In genomic region chr4:152684007-152684406, GRCh38 we compare ENCODE assay signal across 10 cellular contexts. TPM values are rescaled to one million over a fixed set of nuclear protein-coding genes. Genes with fewer than 3 reads are reported as not detected.
DNase-seq lines count a peak whose midpoint lies in the region; ATAC-seq and TF ChIP-seq lines count a peak whose summit lies in the region.
"Had no signal": no experiment of that assay in that cellular context is flagged by ENCODE, and none has a peak within 500 bp of the region (broad histone marks: within the 10 kb centered on the region; RNA-seq: fewer than 3 reads in every experiment).

No MANE protein-coding gene starts in this region.

- no peak overlapping the region for H2AFZ ChIP-seq in OCI-LY7 (ENCODE audit: low read length)

- intact Hi-C loops in OCI-LY7 (cut with micrococcal nuclease; ENCODE audit: unreplicated experiment): no loop called here
- intact Hi-C loops in Calu3 (cut with micrococcal nuclease; ENCODE audit: unreplicated experiment): loop anchor here (5.0 kb wide), 1 partner anchor 53 kb away; no protein-coding TSS in a partner anchor

- H3K4me3 Mint-ChIP-seq in Calu3 (ENCODE audit: low read depth, unreplicated experiment): no peak overlapping the region

- H3K9me3 ChIP-seq in BLaER1: no peaks in the 10 kb centered on the region
- H3K9me3 ChIP-seq in OCI-LY7 (ENCODE audit: low read length): no peaks in the 10 kb centered on the region

- no peak overlapping the region for H3K27ac Mint-ChIP-seq in Calu3 (ENCODE audit: unreplicated experiment)

- no peaks in the 10 kb centered on the region for H3K9me2 ChIP-seq in OCI-LY7 (ENCODE audit: insufficient read depth, low read length)

- peak; percentile 57 for ATAC-seq in GM19023 (IDR thresholded peaks at IDR 0.05; ENCODE audit: unreplicated experiment)
- ATAC-seq in HG02840 (IDR thresholded peaks at IDR 0.05; ENCODE audit: low FRiP score, unreplicated experiment): peak; percentile 47
- ATAC-seq in GM18870 (IDR thresholded peaks at IDR 0.05; ENCODE audit: unreplicated experiment): no peak
- no peak for ATAC-seq in esophagus mucosa

- H3K27ac ChIP-seq in BLaER1 (no peak overlapping the region), OCI-LY7 (ENCODE audit: low read depth, low read length, poor library complexity, severe bottlenecking) (no peak overlapping the region)

- H3K9me3 Mint-ChIP-seq in Calu3 (ENCODE audit: low read depth, unreplicated experiment): no peaks in the 10 kb centered on the region

- H4K20me1 ChIP-seq in BLaER1 (no peaks in the 10 kb centered on the region), OCI-LY7 (ENCODE audit: insufficient read depth, low read length) (no peaks in the 10 kb centered on the region)

- peaks cover 12% of the 10 kb centered on the region for H3K27me3 ChIP-seq in BLaER1

- no peaks in the 10 kb centered on the region for H3K27me3 Mint-ChIP-seq in Calu3 (ENCODE audit: unreplicated experiment)

- H3K36me3 ChIP-seq in BLaER1: no peaks in the 10 kb centered on the region
- no peaks in the 10 kb centered on the region for H3K36me3 ChIP-seq in OCI-LY7 (ENCODE audit: insufficient read depth, low read length)

- TF ChIP-seq CTCF in OCI-LY7 (conservative IDR thresholded peaks at IDR 0.05; ENCODE audit: low read length) (no peak), Calu3 (IDR thresholded peaks at IDR 0.05; ENCODE audit: unreplicated experiment) (no peak)

- H3K4me3 ChIP-seq in BLaER1 (no peak overlapping the region), OCI-LY7 (ENCODE audit: low read depth, low read length, poor library complexity, severe bottlenecking) (no peak overlapping the region)

- POLR2A ChIA-PET in OCI-LY7 (lab: Charles Lee): interaction anchor here (0.5 to 1.9 kb wide), 6 partner anchors 8 to 233 kb away, joined by 3 to 5 read pairs (median 4); no protein-coding TSS in a partner anchor

- peaks cover 5% of the 10 kb centered on the region; the same call in 1 of the 2 replicates for H3K79me2 ChIP-seq in OCI-LY7 (ENCODE audit: insufficient read depth, low read depth, low read length)

- DNase-seq in OCI-LY7 (ENCODE audit: low spot score) (peak; percentile 38), NCI-H146 treated with DMSO at 0.1 percent for 48 hours (lab: John Stamatoyannopoulos, UW; ENCODE audit: unreplicated experiment) (no peak), Calu3 (no peak)
- DNase-seq: foreskin fibroblast, T-helper 2 cell had no signal

- H3K4me1 ChIP-seq in BLaER1 (peaks cover 26% of the 10 kb centered on the region), OCI-LY7 (ENCODE audit: insufficient read depth, low read length, poor library complexity, severe bottlenecking) (peaks cover 41% of the 10 kb centered on the region)

- H3K36me3 Mint-ChIP-seq in Calu3 (ENCODE audit: insufficient read depth, unreplicated experiment): peaks cover 11% of the 10 kb centered on the region

- peaks cover 28% of the 10 kb centered on the region for H3K4me1 Mint-ChIP-seq in Calu3 (ENCODE audit: low read depth, unreplicated experiment)

- CTCF ChIA-PET in OCI-LY7 (lab: Charles Lee; ENCODE audit: unreplicated experiment): no interaction called here
- CTCF ChIA-PET in Calu3 (lab: Charles Lee): no interaction called here

- H3K4me2 ChIP-seq in BLaER1 (peak overlapping the region; percentile 5; the same call in 1 of the 2 replicates), OCI-LY7 (ENCODE audit: low read length) (no peak overlapping the region)

- BruUV-seq in OCI-LY7 (replicated peaks; lab: Mats Ljungman, UMichigan): no TSS peak
- BruUV-seq in Calu3 (replicated peaks; lab: Mats Ljungman, UMichigan): no TSS peak

- no peak overlapping the region for H3K9ac ChIP-seq in BLaER1

RNA-seq across cellular contexts. Expression of gene TMEM154, which starts 4.2 kb away (rescaled TPM):
- total RNA-seq in OCI-LY7 (2014; rRNA removed; shearing (Covaris generic)): 16.1 and 17.6 TPM in 2 replicates
- 59.6 and 73.1 TPM in 2 replicates for total RNA-seq in OCI-LY7 (2022)
- total RNA-seq in esophagus mucosa: 120 TPM
- 23.3 and 26.4 TPM in 2 replicates for total RNA-seq in Calu3 (2022)

Comparison
In these comparisons a context has a peak if more than half of its experiments do, and no peak if none do; other contexts are left out.
1. ATAC-seq: peak in GM19023 (single experiment) and HG02840 (single experiment); none in GM18870 (single experiment) and esophagus mucosa (single experiment).